ENCODE assay signal across 2 cellular contexts in the genomic region with DNA sequence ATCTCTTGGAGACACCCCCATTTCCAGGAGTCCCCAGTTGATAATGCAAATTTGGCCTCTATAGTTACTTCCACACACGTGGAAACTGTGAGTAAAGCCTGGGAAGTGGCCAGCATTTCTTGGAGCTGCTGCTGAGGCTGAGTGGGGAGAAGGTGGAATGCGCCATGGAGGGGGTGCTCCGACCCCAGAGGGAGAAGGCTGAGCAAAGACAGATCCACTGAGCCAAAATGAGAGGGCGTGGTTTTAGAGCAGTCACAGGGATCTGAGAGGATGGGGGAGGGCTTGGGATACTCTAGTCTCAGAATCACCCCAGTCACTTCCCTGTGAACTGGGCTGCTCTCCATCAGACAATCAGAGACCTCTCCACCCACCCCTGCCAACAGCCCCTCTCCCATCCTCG.
TF ChIP-seq lines count a peak whose summit lies in the region.

No MANE protein-coding gene starts in this region.

TF ChIP-seq in SK-N-SH, 30 proteins besides CTCF, POLR2A, EP300 and RAD21 (continued from another document):
- TF ChIP-seq FOXJ3 (CRISPR knock-in tag; IDR thresholded peaks at IDR 0.05) (no peak), FOXM1 (IDR thresholded peaks at IDR 0.05; ENCODE audit: low read depth) (no peak), RXRA (IDR thresholded peaks at IDR 0.05; ENCODE audit: borderline replicate concordance, low read depth) (no peak), TEAD4 (IDR thresholded peaks at IDR 0.05; ENCODE audit: borderline replicate concordance, insufficient read depth) (no peak)

TF ChIP-seq in SK-N-SH treated with all-trans-retinoic acid at 6 μM for 48 hours, 23 proteins besides CTCF, POLR2A, EP300 and RAD21 (continued from another document):
- no peak for TF ChIP-seq OSR1 (CRISPR knock-in tag; IDR thresholded peaks at IDR 0.05)
- TF ChIP-seq CSDC2 (CRISPR knock-in tag; IDR thresholded peaks at IDR 0.05): no peak
- TF ChIP-seq TSHZ2 (CRISPR knock-in tag; IDR thresholded peaks at IDR 0.05): no peak
- TF ChIP-seq TCF4 (CRISPR knock-in tag; IDR thresholded peaks at IDR 0.05; ENCODE audit: borderline replicate concordance): no peak
- TF ChIP-seq ESRRG (CRISPR knock-in tag; IDR thresholded peaks at IDR 0.05): no peak
